18 cellular contexts compared by ENCODE assay signal in genomic region chr7:47092331-47092730, GRCh38.
DNase-seq lines count a peak whose midpoint lies in the region; ATAC-seq and TF ChIP-seq lines count a peak whose summit lies in the region.
"Had no signal": no experiment of that assay in that cellular context is flagged by ENCODE, and none has a peak within 500 bp of the region (broad histone marks: within the 10 kb centered on the region; RNA-seq: fewer than 3 reads in every experiment).

No MANE protein-coding gene starts in this region.

- H3K4me3 ChIP-seq in fibroblast of mammary gland (ENCODE audit: control insufficient read depth, low read depth, low read length) = no peak overlapping the region
- H3K4me3 ChIP-seq: A549, BLaER1, GM23338 had no signal

- no peak overlapping the region for H3K4me3 Mint-ChIP-seq in stimulated activated naive CD8-positive, alpha-beta T cell treated with anti-CD3 and anti-CD28 coated beads, Interleukin-15, amount 100 ng/mL, for 72 hours
- H3K4me3 Mint-ChIP-seq: CD14-positive monocyte; CD4-positive, alpha-beta memory T cell; GM23338; HFFc6 had no signal

- no peak for ATAC-seq in stimulated activated naive CD8-positive, alpha-beta T cell treated with anti-CD3 and anti-CD28 coated beads, Interleukin-15, amount 100 ng/mL, for 72 hours
- ATAC-seq: A549, GM23338, HCT116, HepG2 had no signal

- H3K9me3 Mint-ChIP-seq in stimulated activated naive CD8-positive, alpha-beta T cell treated with anti-CD3 and anti-CD28 coated beads, Interleukin-15, amount 100 ng/mL, for 72 hours = no peaks in the 10 kb centered on the region
- H3K9me3 Mint-ChIP-seq: GM23338, HFFc6 had no signal

- no peak overlapping the region for H3K27ac Mint-ChIP-seq in stimulated activated naive CD8-positive, alpha-beta T cell treated with anti-CD3 and anti-CD28 coated beads, Interleukin-15, amount 100 ng/mL, for 72 hours
- H3K27ac Mint-ChIP-seq: CD14-positive monocyte; CD4-positive, alpha-beta memory T cell; GM23338; HFFc6 had no signal

- peaks cover 18% of the 10 kb centered on the region for H3K27me3 Mint-ChIP-seq in stimulated activated naive CD8-positive, alpha-beta T cell treated with anti-CD3 and anti-CD28 coated beads, Interleukin-15, amount 100 ng/mL, for 72 hours

- TF ChIP-seq CTCF in fibroblast of mammary gland (conservative IDR thresholded peaks at IDR 0.05; ENCODE audit: control insufficient read depth, insufficient read depth, low read depth, low read length) = no peak

- no peaks in the 10 kb centered on the region for H3K4me1 Mint-ChIP-seq in stimulated activated naive CD8-positive, alpha-beta T cell treated with anti-CD3 and anti-CD28 coated beads, Interleukin-15, amount 100 ng/mL, for 72 hours
- H3K4me1 Mint-ChIP-seq: CD14-positive monocyte; CD4-positive, alpha-beta memory T cell; GM23338 had no signal

- DNase-seq in ELR (ENCODE audit: low read depth) (peak; percentile 18), LHCN-M2 (ENCODE audit: low read depth) (peak; percentile 16), fibroblast of mammary gland (ENCODE audit: low read depth) (peak; percentile 34), SW480 (ENCODE audit: low spot score) (no peak), A172 (ENCODE audit: low spot score) (no peak), dermis blood vessel endothelial cell (no peak)
- DNase-seq in stimulated activated naive CD8-positive, alpha-beta T cell treated with anti-CD3 and anti-CD28 coated beads, Interleukin-15, amount 100 ng/mL, for 72 hours = no peak
- DNase-seq: CD4-positive, alpha-beta memory T cell; DMS153; DMS79; HFFc6; KG1 had no signal

Comparison
In these comparisons a context has a peak if more than half of its experiments do, and no peak if none do; other contexts are left out.
1. DNase-seq: peak in ELR (single experiment), LHCN-M2 (single experiment) and fibroblast of mammary gland (single experiment); none in stimulated activated naive CD8-positive, alpha-beta T cell treated with anti-CD3 and anti-CD28 coated beads, Interleukin-15, amount 100 ng/mL, for 72 hours (0 of 2), SW480 (single experiment), A172 (single experiment) and dermis blood vessel endothelial cell (single experiment).